ENCODE assay signal across 1 cellular context in genomic region chr3:120203621-120204020, GRCh38.
TF ChIP-seq lines count a peak whose summit lies in the region.

No MANE protein-coding gene starts in this region.

TF ChIP-seq in SK-N-SH, 30 proteins besides CTCF, POLR2A, EP300 and RAD21 (continued from another document):
- TF ChIP-seq, protein P1, sequence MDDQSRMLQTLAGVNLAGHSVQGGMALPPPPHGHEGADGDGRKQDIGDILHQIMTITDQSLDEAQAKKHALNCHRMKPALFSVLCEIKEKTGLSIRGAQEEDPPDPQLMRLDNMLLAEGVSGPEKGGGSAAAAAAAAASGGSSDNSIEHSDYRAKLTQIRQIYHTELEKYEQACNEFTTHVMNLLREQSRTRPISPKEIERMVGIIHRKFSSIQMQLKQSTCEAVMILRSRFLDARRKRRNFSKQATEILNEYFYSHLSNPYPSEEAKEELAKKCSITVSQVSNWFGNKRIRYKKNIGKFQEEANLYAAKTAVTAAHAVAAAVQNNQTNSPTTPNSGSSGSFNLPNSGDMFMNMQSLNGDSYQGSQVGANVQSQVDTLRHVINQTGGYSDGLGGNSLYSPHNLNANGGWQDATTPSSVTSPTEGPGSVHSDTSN (IDR thresholded peaks at IDR 0.05), result no peak
- TF ChIP-seq EZH2phosphoT487 (IDR thresholded peaks at IDR 0.05; ENCODE audit: borderline replicate concordance, low read depth) (no peak), SMC3 (IDR thresholded peaks at IDR 0.05; ENCODE audit: low read depth, low read length) (no peak), TAF1 (IDR thresholded peaks at IDR 0.05; ENCODE audit: borderline replicate concordance, low read depth, low read length) (no peak), USF1 (IDR thresholded peaks at IDR 0.05; ENCODE audit: borderline replicate concordance, low read depth) (no peak), IRF3 (IDR thresholded peaks at IDR 0.05; ENCODE audit: low read depth, low read length) (no peak), REST (IDR thresholded peaks at IDR 0.05; ENCODE audit: low read depth, low read length) (no peak), FOSL2 (IDR thresholded peaks at IDR 0.05; ENCODE audit: borderline replicate concordance, low read depth) (no peak), POLR2AphosphoS5 (IDR thresholded peaks at IDR 0.05; ENCODE audit: low read depth, low read length) (no peak), MXI1 (IDR thresholded peaks at IDR 0.05; ENCODE audit: low read depth, low read length) (no peak), RFX5 (IDR thresholded peaks at IDR 0.05; ENCODE audit: low read length) (no peak)
- TF ChIP-seq, protein P2, sequence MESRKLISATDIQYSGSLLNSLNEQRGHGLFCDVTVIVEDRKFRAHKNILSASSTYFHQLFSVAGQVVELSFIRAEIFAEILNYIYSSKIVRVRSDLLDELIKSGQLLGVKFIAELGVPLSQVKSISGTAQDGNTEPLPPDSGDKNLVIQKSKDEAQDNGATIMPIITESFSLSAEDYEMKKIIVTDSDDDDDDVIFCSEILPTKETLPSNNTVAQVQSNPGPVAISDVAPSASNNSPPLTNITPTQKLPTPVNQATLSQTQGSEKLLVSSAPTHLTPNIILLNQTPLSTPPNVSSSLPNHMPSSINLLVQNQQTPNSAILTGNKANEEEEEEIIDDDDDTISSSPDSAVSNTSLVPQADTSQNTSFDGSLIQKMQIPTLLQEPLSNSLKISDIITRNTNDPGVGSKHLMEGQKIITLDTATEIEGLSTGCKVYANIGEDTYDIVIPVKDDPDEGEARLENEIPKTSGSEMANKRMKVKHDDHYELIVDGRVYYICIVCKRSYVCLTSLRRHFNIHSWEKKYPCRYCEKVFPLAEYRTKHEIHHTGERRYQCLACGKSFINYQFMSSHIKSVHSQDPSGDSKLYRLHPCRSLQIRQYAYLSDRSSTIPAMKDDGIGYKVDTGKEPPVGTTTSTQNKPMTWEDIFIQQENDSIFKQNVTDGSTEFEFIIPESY (IDR thresholded peaks at IDR 0.05; ENCODE audit: borderline replicate concordance, low read depth), result no peak
- TF ChIP-seq, protein P3, sequence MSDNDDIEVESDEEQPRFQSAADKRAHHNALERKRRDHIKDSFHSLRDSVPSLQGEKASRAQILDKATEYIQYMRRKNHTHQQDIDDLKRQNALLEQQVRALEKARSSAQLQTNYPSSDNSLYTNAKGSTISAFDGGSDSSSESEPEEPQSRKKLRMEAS (IDR thresholded peaks at IDR 0.05; ENCODE audit: low read depth), result no peak
